Comparison of ENCODE assay signal across 9 cellular contexts in genomic region chr3:154427685-154428291, GRCh38. TPM values are rescaled to one million over a fixed set of nuclear protein-coding genes. Genes with fewer than 3 reads are reported as not detected.
A peak's percentile ranks its signal among the peaks of the same experiment; 100 is the strongest.
DNase-seq lines count a peak whose midpoint lies in the region; ATAC-seq and TF ChIP-seq lines count a peak whose summit lies in the region.
"Had no signal": no experiment of that assay in that cellular context is flagged by ENCODE, and none has a peak within 500 bp of the region (broad histone marks: within the 10 kb centered on the region; RNA-seq: fewer than 3 reads in every experiment).

No MANE protein-coding gene starts in this region.

- H3K27ac ChIP-seq in HUES48 (ENCODE audit: low read depth, low read length), result no peak overlapping the region
- no peak overlapping the region for H3K27ac ChIP-seq in Panc1 (ENCODE audit: low read length)
- H3K27ac ChIP-seq in effector memory CD4-positive, alpha-beta T cell (ENCODE audit: insufficient read depth, low read length, poor library complexity, severe bottlenecking), result no peak overlapping the region

- no TSS peak for BruUV-seq in Panc1 (replicated peaks; lab: Mats Ljungman, UMichigan)

- H3K9me3 Mint-ChIP-seq in activated T-cell treated with anti-CD3 and anti-CD28 coated beads, Interleukin-2, amount 50 U/mL, for 4 hours, result no peaks in the 10 kb centered on the region

- DNase-seq in Panc1 (ENCODE audit: low read depth, low spot score) (no peak), HCEC 1CT (no peak)
- DNase-seq in activated T-cell treated with anti-CD3 and anti-CD28 coated beads, Interleukin-2, amount 50 U/mL, for 4 hours, result no peak
- no peak for DNase-seq in effector memory CD4-positive, alpha-beta T cell
- DNase-seq: GDM1, T1000 had no signal

- no peak for TF ChIP-seq CTCF in Panc1 (IDR thresholded peaks at IDR 0.05)

- CTCF ChIA-PET in Panc1 (lab: Charles Lee), result no interaction called here

- H3K27me3 ChIP-seq in HUES48 (ENCODE audit: control insufficient read depth, insufficient read depth, low read length) (peaks cover 44% of the 10 kb centered on the region), Panc1 (ENCODE audit: control insufficient read depth, insufficient read depth, low read length) (peaks cover 38% of the 10 kb centered on the region), skeletal muscle satellite cell (ENCODE audit: control insufficient read depth, insufficient read depth, low read length) (peaks cover 40% of the 10 kb centered on the region)
- H3K27me3 ChIP-seq in effector memory CD4-positive, alpha-beta T cell (replicated peaks; ENCODE audit: control insufficient read depth, insufficient read depth, low read length, poor library complexity, severe bottlenecking), result peaks cover 5% of the 10 kb centered on the region

- no peaks in the 10 kb centered on the region for H3K36me3 Mint-ChIP-seq in activated T-cell treated with anti-CD3 and anti-CD28 coated beads, Interleukin-2, amount 50 U/mL, for 4 hours (ENCODE audit: insufficient read depth)

- POLR2A ChIA-PET in Panc1 (lab: Charles Lee), result no interaction called here

- peak; percentile 43; the same call in 1 of the 2 replicates for ATAC-seq in Panc1
- ATAC-seq in activated T-cell treated with anti-CD3 and anti-CD28 coated beads, Interleukin-2, amount 50 U/mL, for 4 hours, result no peak

- in situ Hi-C loops in Panc1 (cut with HindIII; ENCODE audit: low pct_unique_long_range_greater_than_20kb, low sequenced_read_pairs), result no loop called here

- H3K4me1 Mint-ChIP-seq in activated T-cell treated with anti-CD3 and anti-CD28 coated beads, Interleukin-2, amount 50 U/mL, for 4 hours (ENCODE audit: low read depth), result no peaks in the 10 kb centered on the region

- peaks cover 39% of the 10 kb centered on the region for H3K27me3 Mint-ChIP-seq in activated T-cell treated with anti-CD3 and anti-CD28 coated beads, Interleukin-2, amount 50 U/mL, for 4 hours (ENCODE audit: low read depth)

- H3K4me1 ChIP-seq in HUES48 (ENCODE audit: control insufficient read depth, insufficient read depth, low read length), result peaks cover 5% of the 10 kb centered on the region; the same call in 1 of the 2 replicates
- H3K4me1 ChIP-seq in Panc1 (ENCODE audit: control insufficient read depth, insufficient read depth, low read length), result peaks cover 17% of the 10 kb centered on the region; the same call in 1 of the 2 replicates
- peaks cover 12% of the 10 kb centered on the region for H3K4me1 ChIP-seq in skeletal muscle satellite cell (ENCODE audit: control insufficient read depth, insufficient read depth, low read length)
- no peaks in the 10 kb centered on the region for H3K4me1 ChIP-seq in effector memory CD4-positive, alpha-beta T cell (ENCODE audit: control insufficient read depth, insufficient read depth, low read length, poor library complexity, severe bottlenecking)

- no peak overlapping the region for H3K9ac ChIP-seq in HUES48 (ENCODE audit: low read depth, low read length)
- H3K9ac ChIP-seq in skeletal muscle satellite cell (ENCODE audit: low read depth, low read length), result no peak overlapping the region

- peak overlapping the region; percentile 81 for H3K4me2 ChIP-seq in skeletal muscle satellite cell (ENCODE audit: low read length)

- intact Hi-C loops in Panc1 (cut with micrococcal nuclease; ENCODE audit: unreplicated experiment), result no loop called here

- no peak overlapping the region for H3K4me3 Mint-ChIP-seq in activated T-cell treated with anti-CD3 and anti-CD28 coated beads, Interleukin-2, amount 50 U/mL, for 4 hours

- H3K9me3 ChIP-seq in HUES48 (ENCODE audit: control insufficient read depth, insufficient read depth, low read length), result no peaks in the 10 kb centered on the region
- no peaks in the 10 kb centered on the region for H3K9me3 ChIP-seq in Panc1 (ENCODE audit: control insufficient read depth, insufficient read depth, low read depth, low read length)
- no peaks in the 10 kb centered on the region for H3K9me3 ChIP-seq in skeletal muscle satellite cell (replicated peaks; ENCODE audit: low read length)
- no peaks in the 10 kb centered on the region for H3K9me3 ChIP-seq in effector memory CD4-positive, alpha-beta T cell (ENCODE audit: control insufficient read depth, low read length)

- no peaks in the 10 kb centered on the region for H3K36me3 ChIP-seq in HUES48 (ENCODE audit: control insufficient read depth, insufficient read depth, low read length)
- no peaks in the 10 kb centered on the region for H3K36me3 ChIP-seq in Panc1 (ENCODE audit: control insufficient read depth, insufficient read depth, low read length)
- no peaks in the 10 kb centered on the region for H3K36me3 ChIP-seq in skeletal muscle satellite cell (ENCODE audit: insufficient read depth, low read length)
- H3K36me3 ChIP-seq in effector memory CD4-positive, alpha-beta T cell (ENCODE audit: control insufficient read depth, insufficient read depth, low read length), result no peaks in the 10 kb centered on the region

- peak overlapping the region; percentile 66 for H3K4me3 ChIP-seq in HUES48 (ENCODE audit: low read depth, low read length)
- H3K4me3 ChIP-seq in Panc1 (ENCODE audit: low read depth in 2 of 2, low read length in 2 of 2), result peak overlapping the region in 1 of 2 experiments; percentile 46; a peak in 2 of 4 replicates
- peak overlapping the region; percentile 41 for H3K4me3 ChIP-seq in iPS-11a (ENCODE audit: low read depth, low read length)
- peak overlapping the region; percentile 62 for H3K4me3 ChIP-seq in skeletal muscle satellite cell (ENCODE audit: low read length)
- H3K4me3 ChIP-seq in effector memory CD4-positive, alpha-beta T cell (ENCODE audit: insufficient read depth, low read depth, low read length, poor library complexity, severe bottlenecking), result no peak overlapping the region

RNA-seq across cellular contexts. Expression of gene GPR149, which starts 2.2 kb away (rescaled TPM):
- total RNA-seq in Panc1 (2021; ENCODE audit: unreplicated experiment), result not detected
- polyA plus RNA-seq in Panc1 (2012; ENCODE audit: insufficient read length), result not detected
- total RNA-seq in skeletal muscle satellite cell (2012; rRNA removed), result not detected in 2 replicates
- total RNA-seq in activated T-cell treated with anti-CD3 and anti-CD28 coated beads, Interleukin-2, amount 50 U/mL, for 4 hours, result not detected
